30 cellular contexts compared by ENCODE assay signal in the genomic region with DNA sequence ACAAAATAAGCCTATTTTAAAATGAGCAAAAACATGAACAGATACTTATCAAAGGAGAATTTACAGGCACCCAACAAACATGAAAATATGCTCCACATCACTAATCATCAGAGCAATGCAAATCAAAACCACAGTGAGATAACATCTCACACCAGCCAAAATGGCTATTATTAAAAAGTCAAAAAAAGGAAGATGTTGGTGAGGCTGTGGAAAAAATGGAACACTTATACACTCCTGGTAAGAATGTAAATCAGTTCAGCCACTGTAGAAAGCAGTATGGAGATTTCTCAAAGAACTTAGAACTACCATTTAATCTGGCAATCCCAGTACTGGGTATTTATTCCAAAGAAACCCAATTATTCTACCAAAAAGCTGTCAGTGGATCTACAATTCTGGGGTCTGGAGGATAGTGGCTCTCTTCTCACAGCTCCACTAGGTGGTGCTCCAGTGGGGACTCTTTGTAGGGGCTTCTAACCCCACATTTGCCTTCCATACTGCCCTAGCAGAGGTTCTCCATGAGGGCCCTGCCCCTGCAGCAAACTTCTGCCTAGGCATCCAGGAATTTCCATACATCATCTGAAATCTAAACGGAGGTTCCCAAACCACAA. TPM values are rescaled to one million over a fixed set of nuclear protein-coding genes. Genes with fewer than 3 reads are reported as not detected.
"Had no signal": no experiment of that assay in that cellular context is flagged by ENCODE, and none has a peak within 500 bp of the region (broad histone marks: within the 10 kb centered on the region; RNA-seq: fewer than 3 reads in every experiment).

No MANE protein-coding gene starts in this region.

- H3K36me3 ChIP-seq: brain microvascular endothelial cell, MG63, SJCRH30 had no signal

- H3K4me3 ChIP-seq: MG63, PC-9, SJCRH30, SK-N-MC had no signal

- FAIRE-seq: colon, TTC549 had no signal

- H3K4me1 ChIP-seq: SJCRH30 had no signal

- DNase-seq: activated B cell treated with CpG ODN at 0.5 μM for 24 hours; activated CD4-positive, alpha-beta memory T cell treated with anti-CD3 and anti-CD28 coated beads for 36 hours; activated CD4-positive, alpha-beta T cell treated with anti-CD3 and anti-CD28 coated beads for 4 hours; activated CD4-positive, alpha-beta T cell treated with anti-CD3 and anti-CD28 coated beads, Interleukin-2, amount 50 U/mL, for 1 hour; activated CD4-positive, CD25-positive, alpha-beta regulatory T cell treated with anti-CD3 and anti-CD28 coated beads, Interleukin-2, amount 50 U/mL, for 72 hours; activated CD8-positive, alpha-beta memory T cell treated with anti-CD3 and anti-CD28 coated beads, Interleukin-2, amount 50 U/mL, for 48 hours; activated effector memory CD4-positive, alpha-beta T cell treated with anti-CD3 and anti-CD28 coated beads, Interleukin-2, amount 50 U/mL, for 16 hours; activated naive CD4-positive, alpha-beta T cell; activated naive CD4-positive, alpha-beta T cell treated with anti-CD3 and anti-CD28 coated beads, Interleukin-2, amount 50 U/mL, for 16 hours; activated naive CD8-positive, alpha-beta T cell treated with anti-CD3 and anti-CD28 coated beads for 36 hours; activated T-cell treated with anti-CD3 and anti-CD28 coated beads, Interleukin-2, amount 50 U/mL, for 72 hours; amniotic stem cell; aorta; brain microvascular endothelial cell; central memory CD4-positive, alpha-beta T cell; MG63; NCI-H1092; NCI-H1436 treated with DMSO at 0.1 percent for 48 hours; NCI-H1694 treated with DMSO at 0.1 percent for 48 hours; NCI-H2029; NCI-H345; NCI-H524 treated with DMSO at 0.1 percent for 48 hours; PC-9; SHP77; SJCRH30 had no signal

- H3K27ac ChIP-seq: brain microvascular endothelial cell, PC-9, SJCRH30, SK-N-MC had no signal

- H2AFZ ChIP-seq: PC-9 had no signal

- H3K27me3 ChIP-seq: brain microvascular endothelial cell, MG63, SJCRH30 had no signal

- H3K9me3 ChIP-seq: MG63, SJCRH30 had no signal

- ATAC-seq: activated T-cell treated with anti-CD3 and anti-CD28 coated beads, Interleukin-2, amount 50 U/mL, for 72 hours; activated T-helper 17 cell treated with anti-CD3 and anti-CD28 coated beads, Interleukin-2, amount 50 U/mL, for 72 hours had no signal

- H3K4me2 ChIP-seq: PC-9 had no signal

RNA-seq across cellular contexts. Expression of gene ZNF732, which starts 9.1 kb away (rescaled TPM):
- total RNA-seq: activated B cell treated with CpG ODN at 0.5 μM for 24 hours; activated CD4-positive, alpha-beta memory T cell treated with anti-CD3 and anti-CD28 coated beads for 36 hours; activated T-cell treated with anti-CD3 and anti-CD28 coated beads, Interleukin-2, amount 50 U/mL, for 72 hours; activated T-helper 17 cell treated with anti-CD3 and anti-CD28 coated beads, Interleukin-2, amount 50 U/mL, for 72 hours; NCI-H460; PC-9; SJCRH30 had no signal
